In the genomic region with DNA sequence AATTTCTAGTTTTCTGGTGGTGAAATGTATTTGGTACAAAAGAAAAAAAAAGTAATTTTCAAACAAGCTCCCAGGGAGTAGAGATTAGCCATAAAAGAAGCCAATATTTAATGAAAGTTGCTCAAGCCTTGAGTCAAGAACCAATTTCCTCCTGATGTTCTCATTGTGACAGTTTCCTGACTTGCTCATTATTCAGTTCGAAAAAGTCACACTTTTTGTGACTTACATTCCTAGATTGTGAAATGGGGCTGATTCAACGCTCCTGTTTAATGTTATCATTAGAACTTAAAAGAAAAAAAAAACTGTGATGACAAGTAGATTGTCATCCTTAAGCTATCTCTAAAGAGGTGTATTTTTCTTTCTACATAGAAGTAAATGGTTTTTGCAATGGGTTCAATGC, we compare ENCODE assay signal across 26 cellular contexts.
DNase-seq lines count a peak whose midpoint lies in the region; TF ChIP-seq lines count a peak whose summit lies in the region.
"Had no signal": no experiment of that assay in that cellular context is flagged by ENCODE, and none has a peak within 500 bp of the region (broad histone marks: within the 10 kb centered on the region; RNA-seq: fewer than 3 reads in every experiment).

No MANE protein-coding gene starts in this region.

- TF ChIP-seq POLR2A in stomach (IDR thresholded peaks at IDR 0.05): no peak

- peaks cover 2% of the 10 kb centered on the region for H4K20me1 ChIP-seq in osteoblast (ENCODE audit: insufficient read depth, low read length)

- intact Hi-C loops in stomach (cut with DNase I; ENCODE audit: low total_unique reads): no loop called here

- H3K4me3 ChIP-seq in epithelial cell of proximal tubule (ENCODE audit: low read depth, low read length) (no peak overlapping the region), osteoblast (ENCODE audit: insufficient read depth, low read length) (no peak overlapping the region), stomach (no peak overlapping the region)
- H3K4me3 ChIP-seq: hepatocyte, K562, lower lobe of right lung, PC-9, SJCRH30 had no signal

- H3K27ac ChIP-seq in osteoblast (ENCODE audit: low read depth, low read length) (peak overlapping the region; percentile 2), stomach (no peak overlapping the region)
- H3K27ac ChIP-seq: hepatocyte, lower lobe of right lung, PC-9, SJCRH30, WERI-Rb-1 had no signal

- no peak for TF ChIP-seq CTCF in epithelial cell of proximal tubule (conservative IDR thresholded peaks at IDR 0.05; ENCODE audit: low read depth, low read length)
- no peak for TF ChIP-seq CTCF in osteoblast (IDR thresholded peaks at IDR 0.05; ENCODE audit: extremely low read depth, low read depth, low read length)
- TF ChIP-seq CTCF in stomach (IDR thresholded peaks at IDR 0.05): no peak

- peaks cover 52% of the 10 kb centered on the region for H3K79me2 ChIP-seq in osteoblast (ENCODE audit: insufficient read depth, low read length)
- H3K79me2 ChIP-seq: hepatocyte had no signal

- no peak overlapping the region for H3K4me2 ChIP-seq in osteoblast (ENCODE audit: insufficient read depth, low read length)
- H3K4me2 ChIP-seq: hepatocyte, PC-9 had no signal

- DNase-seq in HCEC 1CT (peak; percentile 67), RKO (ENCODE audit: low spot score) (peak; percentile 47), epithelial cell of proximal tubule (ENCODE audit: low read depth) (peak; percentile 31), osteoblast (ENCODE audit: insufficient read length, low spot score, missing footprints) (no peak), H4 (ENCODE audit: low spot score) (no peak), stomach (no peak), nucleus accumbens (lab: John Stamatoyannopoulos, UW) (no peak)
- no peak for DNase-seq in stimulated activated CD4-positive, alpha-beta T cell treated with anti-CD3 and anti-CD28 coated beads, Interleukin-4, amount 100 ng/mL, for 1 hour
- DNase-seq: activated CD4-positive, alpha-beta T cell treated with anti-CD3 and anti-CD28 coated beads, Interleukin-2, amount 50 U/mL, for 4 hours; activated naive CD4-positive, alpha-beta T cell; activated T-cell treated with anti-CD3 and anti-CD28 coated beads for 4 hours; amygdala; BE2C; COR-L47; effector memory CD4-positive, alpha-beta T cell; lower lobe of right lung; NCI-H1092; NCI-H2029; NCI-H226; PC-9; SJCRH30; stimulated activated CD8-positive, alpha-beta memory T cell treated with anti-CD3 and anti-CD28 coated beads, Interleukin-4, amount 100 ng/mL, for 48 hours; T-helper 17 cell; WERI-Rb-1 had no signal

- H3K9me3 ChIP-seq in osteoblast (ENCODE audit: low read depth, low read length): no peaks in the 10 kb centered on the region
- H3K9me3 ChIP-seq in stomach: no peaks in the 10 kb centered on the region
- H3K9me3 ChIP-seq: BE2C, lower lobe of right lung, SJCRH30 had no signal

- H3K27me3 ChIP-seq in osteoblast (ENCODE audit: insufficient read depth, low read length) (no peaks in the 10 kb centered on the region), stomach (no peaks in the 10 kb centered on the region)
- H3K27me3 ChIP-seq: BE2C, hepatocyte, SJCRH30 had no signal

- H3K36me3 ChIP-seq in osteoblast (ENCODE audit: insufficient read depth, low read length): peaks cover 39% of the 10 kb centered on the region
- peaks cover 0 to 28% (median 20%) of the 10 kb centered on the region in 4 donors for H3K36me3 ChIP-seq in stomach
- H3K36me3 ChIP-seq: SJCRH30, WERI-Rb-1 had no signal

- no peak for TF ChIP-seq EP300 in stomach (IDR thresholded peaks at IDR 0.05)

- peaks cover 24% of the 10 kb centered on the region for H3K4me1 ChIP-seq in osteoblast (ENCODE audit: insufficient read depth, low read length)
- peaks cover 0 to 8% (median 0%) of the 10 kb centered on the region in 4 donors for H3K4me1 ChIP-seq in stomach
- H3K4me1 ChIP-seq: lower lobe of right lung, SJCRH30 had no signal

- WGBS in stomach, 5 donors: 78 to 96% (median 90%) methylated on average over 2 of the region's 2 CpGs

- H2AFZ ChIP-seq in osteoblast (ENCODE audit: low read length): no peak overlapping the region
- H2AFZ ChIP-seq: hepatocyte, PC-9 had no signal

Comparison
In these comparisons a context has a peak if more than half of its experiments do, and no peak if none do; other contexts are left out.
1. DNase-seq: peak in HCEC 1CT (single experiment), RKO (single experiment) and epithelial cell of proximal tubule (single experiment); none in osteoblast (single experiment), stimulated activated CD4-positive, alpha-beta T cell treated with anti-CD3 and anti-CD28 coated beads, Interleukin-4, amount 100 ng/mL, for 1 hour (single experiment), H4 (single experiment), stomach (single experiment) and nucleus accumbens (0 of 56).